2 cellular contexts compared by ENCODE assay signal in the genomic region with DNA sequence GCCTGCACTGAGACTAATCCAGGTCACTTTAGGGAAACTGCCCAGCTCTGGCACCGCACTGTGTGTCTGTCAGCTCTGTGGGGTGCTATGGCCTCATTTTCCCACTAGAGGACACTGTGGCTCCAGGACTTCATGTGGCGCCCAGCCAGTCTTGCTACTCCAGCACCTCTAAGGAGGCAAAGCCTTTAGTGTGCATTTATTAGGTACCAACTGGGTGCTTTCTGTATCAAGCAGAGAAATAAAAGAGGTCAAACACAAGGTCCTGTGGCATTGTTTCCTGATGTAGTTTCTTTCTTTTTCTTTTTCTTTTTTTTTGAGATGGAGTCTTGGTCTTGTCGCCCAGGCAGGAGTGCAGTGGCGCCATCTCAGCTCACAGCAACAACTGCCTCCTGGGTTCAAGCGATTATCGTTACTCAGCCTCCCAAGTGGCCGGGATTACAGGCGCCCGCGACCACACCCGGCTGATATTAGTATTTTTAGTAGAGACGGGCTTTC.
TF ChIP-seq lines count a peak whose summit lies in the region.

No MANE protein-coding gene starts in this region.

TF ChIP-seq in GM23338, 12 proteins besides CTCF, POLR2A, EP300 and RAD21 (continues in another document):
- TF ChIP-seq, protein P1, sequence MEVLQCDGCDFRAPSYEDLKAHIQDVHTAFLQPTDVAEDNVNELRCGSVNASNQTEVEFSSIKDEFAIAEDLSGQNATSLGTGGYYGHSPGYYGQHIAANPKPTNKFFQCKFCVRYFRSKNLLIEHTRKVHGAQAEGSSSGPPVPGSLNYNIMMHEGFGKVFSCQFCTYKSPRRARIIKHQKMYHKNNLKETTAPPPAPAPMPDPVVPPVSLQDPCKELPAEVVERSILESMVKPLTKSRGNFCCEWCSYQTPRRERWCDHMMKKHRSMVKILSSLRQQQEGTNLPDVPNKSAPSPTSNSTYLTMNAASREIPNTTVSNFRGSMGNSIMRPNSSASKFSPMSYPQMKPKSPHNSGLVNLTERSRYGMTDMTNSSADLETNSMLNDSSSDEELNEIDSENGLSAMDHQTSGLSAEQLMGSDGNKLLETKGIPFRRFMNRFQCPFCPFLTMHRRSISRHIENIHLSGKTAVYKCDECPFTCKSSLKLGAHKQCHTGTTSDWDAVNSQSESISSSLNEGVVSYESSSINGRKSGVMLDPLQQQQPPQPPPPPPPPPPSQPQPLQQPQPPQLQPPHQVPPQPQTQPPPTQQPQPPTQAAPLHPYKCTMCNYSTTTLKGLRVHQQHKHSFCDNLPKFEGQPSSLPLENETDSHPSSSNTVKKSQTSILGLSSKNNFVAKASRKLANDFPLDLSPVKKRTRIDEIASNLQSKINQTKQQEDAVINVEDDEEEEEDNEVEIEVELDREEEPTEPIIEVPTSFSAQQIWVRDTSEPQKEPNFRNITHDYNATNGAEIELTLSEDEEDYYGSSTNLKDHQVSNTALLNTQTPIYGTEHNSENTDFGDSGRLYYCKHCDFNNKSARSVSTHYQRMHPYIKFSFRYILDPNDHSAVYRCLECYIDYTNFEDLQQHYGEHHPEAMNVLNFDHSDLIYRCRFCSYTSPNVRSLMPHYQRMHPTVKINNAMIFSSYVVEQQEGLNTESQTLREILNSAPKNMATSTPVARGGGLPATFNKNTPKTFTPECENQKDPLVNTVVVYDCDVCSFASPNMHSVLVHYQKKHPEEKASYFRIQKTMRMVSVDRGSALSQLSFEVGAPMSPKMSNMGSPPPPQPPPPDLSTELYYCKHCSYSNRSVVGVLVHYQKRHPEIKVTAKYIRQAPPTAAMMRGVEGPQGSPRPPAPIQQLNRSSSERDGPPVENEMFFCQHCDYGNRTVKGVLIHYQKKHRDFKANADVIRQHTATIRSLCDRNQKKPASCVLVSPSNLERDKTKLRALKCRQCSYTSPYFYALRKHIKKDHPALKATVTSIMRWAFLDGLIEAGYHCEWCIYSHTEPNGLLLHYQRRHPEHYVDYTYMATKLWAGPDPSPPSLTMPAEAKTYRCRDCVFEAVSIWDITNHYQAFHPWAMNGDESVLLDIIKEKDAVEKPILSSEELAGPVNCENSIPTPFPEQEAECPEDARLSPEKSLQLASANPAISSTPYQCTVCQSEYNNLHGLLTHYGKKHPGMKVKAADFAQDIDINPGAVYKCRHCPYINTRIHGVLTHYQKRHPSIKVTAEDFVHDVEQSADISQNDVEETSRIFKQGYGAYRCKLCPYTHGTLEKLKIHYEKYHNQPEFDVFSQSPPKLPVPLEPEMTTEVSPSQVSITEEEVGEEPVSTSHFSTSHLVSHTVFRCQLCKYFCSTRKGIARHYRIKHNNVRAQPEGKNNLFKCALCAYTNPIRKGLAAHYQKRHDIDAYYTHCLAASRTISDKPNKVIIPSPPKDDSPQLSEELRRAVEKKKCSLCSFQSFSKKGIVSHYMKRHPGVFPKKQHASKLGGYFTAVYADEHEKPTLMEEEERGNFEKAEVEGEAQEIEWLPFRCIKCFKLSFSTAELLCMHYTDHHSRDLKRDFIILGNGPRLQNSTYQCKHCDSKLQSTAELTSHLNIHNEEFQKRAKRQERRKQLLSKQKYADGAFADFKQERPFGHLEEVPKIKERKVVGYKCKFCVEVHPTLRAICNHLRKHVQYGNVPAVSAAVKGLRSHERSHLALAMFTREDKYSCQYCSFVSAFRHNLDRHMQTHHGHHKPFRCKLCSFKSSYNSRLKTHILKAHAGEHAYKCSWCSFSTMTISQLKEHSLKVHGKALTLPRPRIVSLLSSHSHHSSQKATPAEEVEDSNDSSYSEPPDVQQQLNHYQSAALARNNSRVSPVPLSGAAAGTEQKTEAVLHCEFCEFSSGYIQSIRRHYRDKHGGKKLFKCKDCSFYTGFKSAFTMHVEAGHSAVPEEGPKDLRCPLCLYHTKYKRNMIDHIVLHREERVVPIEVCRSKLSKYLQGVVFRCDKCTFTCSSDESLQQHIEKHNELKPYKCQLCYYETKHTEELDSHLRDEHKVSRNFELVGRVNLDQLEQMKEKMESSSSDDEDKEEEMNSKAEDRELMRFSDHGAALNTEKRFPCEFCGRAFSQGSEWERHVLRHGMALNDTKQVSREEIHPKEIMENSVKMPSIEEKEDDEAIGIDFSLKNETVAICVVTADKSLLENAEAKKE (CRISPR knock-in tag; IDR thresholded peaks at IDR 0.05), result no peak
- no peak for TF ChIP-seq NANOG (IDR thresholded peaks at IDR 0.05; ENCODE audit: borderline replicate concordance)
- no peak for TF ChIP-seq POLR2AphosphoS5 (IDR thresholded peaks at IDR 0.05; ENCODE audit: low read depth)
- TF ChIP-seq ZNF114 (CRISPR knock-in tag; IDR thresholded peaks at IDR 0.05), result no peak
- TF ChIP-seq CREB1 (CRISPR knock-in tag; IDR thresholded peaks at IDR 0.05; ENCODE audit: low read depth), result no peak
- no peak for TF ChIP-seq EZH2phosphoT487 (IDR thresholded peaks at IDR 0.05; ENCODE audit: unreplicated experiment)
- no peak for TF ChIP-seq STAT1 (IDR thresholded peaks at IDR 0.05; ENCODE audit: unreplicated experiment)
- TF ChIP-seq JUNB (IDR thresholded peaks at IDR 0.05; ENCODE audit: unreplicated experiment), result no peak
- TF ChIP-seq EZH2 (IDR thresholded peaks at IDR 0.05; ENCODE audit: low read depth, unreplicated experiment), result no peak
- TF ChIP-seq, protein P2, sequence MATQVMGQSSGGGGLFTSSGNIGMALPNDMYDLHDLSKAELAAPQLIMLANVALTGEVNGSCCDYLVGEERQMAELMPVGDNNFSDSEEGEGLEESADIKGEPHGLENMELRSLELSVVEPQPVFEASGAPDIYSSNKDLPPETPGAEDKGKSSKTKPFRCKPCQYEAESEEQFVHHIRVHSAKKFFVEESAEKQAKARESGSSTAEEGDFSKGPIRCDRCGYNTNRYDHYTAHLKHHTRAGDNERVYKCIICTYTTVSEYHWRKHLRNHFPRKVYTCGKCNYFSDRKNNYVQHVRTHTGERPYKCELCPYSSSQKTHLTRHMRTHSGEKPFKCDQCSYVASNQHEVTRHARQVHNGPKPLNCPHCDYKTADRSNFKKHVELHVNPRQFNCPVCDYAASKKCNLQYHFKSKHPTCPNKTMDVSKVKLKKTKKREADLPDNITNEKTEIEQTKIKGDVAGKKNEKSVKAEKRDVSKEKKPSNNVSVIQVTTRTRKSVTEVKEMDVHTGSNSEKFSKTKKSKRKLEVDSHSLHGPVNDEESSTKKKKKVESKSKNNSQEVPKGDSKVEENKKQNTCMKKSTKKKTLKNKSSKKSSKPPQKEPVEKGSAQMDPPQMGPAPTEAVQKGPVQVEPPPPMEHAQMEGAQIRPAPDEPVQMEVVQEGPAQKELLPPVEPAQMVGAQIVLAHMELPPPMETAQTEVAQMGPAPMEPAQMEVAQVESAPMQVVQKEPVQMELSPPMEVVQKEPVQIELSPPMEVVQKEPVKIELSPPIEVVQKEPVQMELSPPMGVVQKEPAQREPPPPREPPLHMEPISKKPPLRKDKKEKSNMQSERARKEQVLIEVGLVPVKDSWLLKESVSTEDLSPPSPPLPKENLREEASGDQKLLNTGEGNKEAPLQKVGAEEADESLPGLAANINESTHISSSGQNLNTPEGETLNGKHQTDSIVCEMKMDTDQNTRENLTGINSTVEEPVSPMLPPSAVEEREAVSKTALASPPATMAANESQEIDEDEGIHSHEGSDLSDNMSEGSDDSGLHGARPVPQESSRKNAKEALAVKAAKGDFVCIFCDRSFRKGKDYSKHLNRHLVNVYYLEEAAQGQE (IDR thresholded peaks at IDR 0.05; ENCODE audit: unreplicated experiment), result no peak
- TF ChIP-seq ZNF331 (CRISPR knock-in tag; IDR thresholded peaks at IDR 0.05; ENCODE audit: low read depth), result no peak

TF ChIP-seq in HepG2, 621 proteins besides CTCF, POLR2A, EP300 and RAD21 (continued from another document and continues in another):
- TF ChIP-seq ZNF160 (CRISPR knock-in tag; IDR thresholded peaks at IDR 0.05), result no peak
- no peak for TF ChIP-seq ZNF468 (CRISPR knock-in tag; IDR thresholded peaks at IDR 0.05)
- TF ChIP-seq NFE2L1 (CRISPR knock-in tag; IDR thresholded peaks at IDR 0.05; ENCODE audit: borderline replicate concordance), result no peak
- TF ChIP-seq, protein P3, sequence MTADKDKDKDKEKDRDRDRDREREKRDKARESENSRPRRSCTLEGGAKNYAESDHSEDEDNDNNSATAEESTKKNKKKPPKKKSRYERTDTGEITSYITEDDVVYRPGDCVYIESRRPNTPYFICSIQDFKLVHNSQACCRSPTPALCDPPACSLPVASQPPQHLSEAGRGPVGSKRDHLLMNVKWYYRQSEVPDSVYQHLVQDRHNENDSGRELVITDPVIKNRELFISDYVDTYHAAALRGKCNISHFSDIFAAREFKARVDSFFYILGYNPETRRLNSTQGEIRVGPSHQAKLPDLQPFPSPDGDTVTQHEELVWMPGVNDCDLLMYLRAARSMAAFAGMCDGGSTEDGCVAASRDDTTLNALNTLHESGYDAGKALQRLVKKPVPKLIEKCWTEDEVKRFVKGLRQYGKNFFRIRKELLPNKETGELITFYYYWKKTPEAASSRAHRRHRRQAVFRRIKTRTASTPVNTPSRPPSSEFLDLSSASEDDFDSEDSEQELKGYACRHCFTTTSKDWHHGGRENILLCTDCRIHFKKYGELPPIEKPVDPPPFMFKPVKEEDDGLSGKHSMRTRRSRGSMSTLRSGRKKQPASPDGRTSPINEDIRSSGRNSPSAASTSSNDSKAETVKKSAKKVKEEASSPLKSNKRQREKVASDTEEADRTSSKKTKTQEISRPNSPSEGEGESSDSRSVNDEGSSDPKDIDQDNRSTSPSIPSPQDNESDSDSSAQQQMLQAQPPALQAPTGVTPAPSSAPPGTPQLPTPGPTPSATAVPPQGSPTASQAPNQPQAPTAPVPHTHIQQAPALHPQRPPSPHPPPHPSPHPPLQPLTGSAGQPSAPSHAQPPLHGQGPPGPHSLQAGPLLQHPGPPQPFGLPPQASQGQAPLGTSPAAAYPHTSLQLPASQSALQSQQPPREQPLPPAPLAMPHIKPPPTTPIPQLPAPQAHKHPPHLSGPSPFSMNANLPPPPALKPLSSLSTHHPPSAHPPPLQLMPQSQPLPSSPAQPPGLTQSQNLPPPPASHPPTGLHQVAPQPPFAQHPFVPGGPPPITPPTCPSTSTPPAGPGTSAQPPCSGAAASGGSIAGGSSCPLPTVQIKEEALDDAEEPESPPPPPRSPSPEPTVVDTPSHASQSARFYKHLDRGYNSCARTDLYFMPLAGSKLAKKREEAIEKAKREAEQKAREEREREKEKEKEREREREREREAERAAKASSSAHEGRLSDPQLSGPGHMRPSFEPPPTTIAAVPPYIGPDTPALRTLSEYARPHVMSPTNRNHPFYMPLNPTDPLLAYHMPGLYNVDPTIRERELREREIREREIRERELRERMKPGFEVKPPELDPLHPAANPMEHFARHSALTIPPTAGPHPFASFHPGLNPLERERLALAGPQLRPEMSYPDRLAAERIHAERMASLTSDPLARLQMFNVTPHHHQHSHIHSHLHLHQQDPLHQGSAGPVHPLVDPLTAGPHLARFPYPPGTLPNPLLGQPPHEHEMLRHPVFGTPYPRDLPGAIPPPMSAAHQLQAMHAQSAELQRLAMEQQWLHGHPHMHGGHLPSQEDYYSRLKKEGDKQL (CRISPR knock-in tag; IDR thresholded peaks at IDR 0.05; ENCODE audit: low read depth), result no peak
- peak; percentile 15; the same call in 1 of the 2 replicates for TF ChIP-seq FOSL2 (CRISPR knock-in tag; IDR thresholded peaks at IDR 0.05)
- TF ChIP-seq, protein P4, sequence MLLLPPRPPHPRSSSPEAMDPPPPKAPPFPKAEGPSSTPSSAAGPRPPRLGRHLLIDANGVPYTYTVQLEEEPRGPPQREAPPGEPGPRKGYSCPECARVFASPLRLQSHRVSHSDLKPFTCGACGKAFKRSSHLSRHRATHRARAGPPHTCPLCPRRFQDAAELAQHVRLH (CRISPR knock-in tag; IDR thresholded peaks at IDR 0.05; ENCODE audit: borderline replicate concordance, low read depth), result 0 out of 2 replicates have a peak, but pooled peaks have one; percentile 28
- TF ChIP-seq ELF3 (CRISPR knock-in tag; IDR thresholded peaks at IDR 0.05), result 0 out of 2 replicates have a peak, but pooled peaks have one; percentile 33
- no peak for TF ChIP-seq RARG (CRISPR knock-in tag; IDR thresholded peaks at IDR 0.05; ENCODE audit: low read depth)
- TF ChIP-seq SP140L (CRISPR knock-in tag; IDR thresholded peaks at IDR 0.05; ENCODE audit: borderline replicate concordance), result no peak
- no peak for TF ChIP-seq PRMT3 (CRISPR knock-in tag; IDR thresholded peaks at IDR 0.05; ENCODE audit: borderline replicate concordance, low read depth)
- no peak for TF ChIP-seq JUN (CRISPR knock-in tag; IDR thresholded peaks at IDR 0.05)
- TF ChIP-seq HMG20A (CRISPR knock-in tag; IDR thresholded peaks at IDR 0.05; ENCODE audit: borderline replicate concordance), result no peak
- TF ChIP-seq IRF2 (CRISPR knock-in tag; IDR thresholded peaks at IDR 0.05), result peak; percentile 59; the same call in 1 of the 2 replicates
- no peak for TF ChIP-seq ATAD3A (CRISPR knock-in tag; IDR thresholded peaks at IDR 0.05)
- TF ChIP-seq, protein P5, sequence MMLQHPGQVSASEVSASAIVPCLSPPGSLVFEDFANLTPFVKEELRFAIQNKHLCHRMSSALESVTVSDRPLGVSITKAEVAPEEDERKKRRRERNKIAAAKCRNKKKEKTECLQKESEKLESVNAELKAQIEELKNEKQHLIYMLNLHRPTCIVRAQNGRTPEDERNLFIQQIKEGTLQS (CRISPR knock-in tag; IDR thresholded peaks at IDR 0.05), result no peak
- TF ChIP-seq BHLHE40 (IDR thresholded peaks at IDR 0.05; ENCODE audit: low read length), result 0 out of 2 replicates have a peak, but pooled peaks have one; percentile 27
- TF ChIP-seq, protein P6, sequence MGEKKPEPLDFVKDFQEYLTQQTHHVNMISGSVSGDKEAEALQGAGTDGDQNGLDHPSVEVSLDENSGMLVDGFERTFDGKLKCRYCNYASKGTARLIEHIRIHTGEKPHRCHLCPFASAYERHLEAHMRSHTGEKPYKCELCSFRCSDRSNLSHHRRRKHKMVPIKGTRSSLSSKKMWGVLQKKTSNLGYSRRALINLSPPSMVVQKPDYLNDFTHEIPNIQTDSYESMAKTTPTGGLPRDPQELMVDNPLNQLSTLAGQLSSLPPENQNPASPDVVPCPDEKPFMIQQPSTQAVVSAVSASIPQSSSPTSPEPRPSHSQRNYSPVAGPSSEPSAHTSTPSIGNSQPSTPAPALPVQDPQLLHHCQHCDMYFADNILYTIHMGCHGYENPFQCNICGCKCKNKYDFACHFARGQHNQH (CRISPR knock-in tag; IDR thresholded peaks at IDR 0.05), result no peak
- TF ChIP-seq KMT2B (CRISPR knock-in tag; IDR thresholded peaks at IDR 0.05), result no peak
- no peak for TF ChIP-seq CBX2 (IDR thresholded peaks at IDR 0.05; ENCODE audit: low read depth, low read length)
- no peak for TF ChIP-seq CBX2 (CRISPR knock-in tag; IDR thresholded peaks at IDR 0.05; ENCODE audit: low read depth)
- TF ChIP-seq ATF7 (IDR thresholded peaks at IDR 0.05), result no peak
- no peak for TF ChIP-seq ATF7 (CRISPR knock-in tag; IDR thresholded peaks at IDR 0.05)
- TF ChIP-seq, protein P7, sequence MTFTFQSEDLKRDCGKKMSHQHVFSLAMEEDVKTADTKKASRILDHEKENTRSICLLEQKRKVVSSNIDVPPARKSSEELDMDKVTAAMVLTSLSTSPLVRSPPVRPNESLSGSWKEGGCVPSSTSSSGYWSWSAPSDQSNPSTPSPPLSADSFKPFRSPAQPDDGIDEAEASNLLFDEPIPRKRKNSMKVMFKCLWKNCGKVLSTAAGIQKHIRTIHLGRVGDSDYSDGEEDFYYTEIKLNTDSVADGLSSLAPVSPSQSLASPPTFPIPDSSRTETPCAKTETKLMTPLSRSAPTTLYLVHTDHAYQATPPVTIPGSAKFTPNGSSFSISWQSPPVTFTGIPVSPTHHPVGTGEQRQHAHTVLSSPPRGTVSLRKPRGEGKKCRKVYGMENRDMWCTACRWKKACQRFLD (CRISPR knock-in tag; IDR thresholded peaks at IDR 0.05; ENCODE audit: borderline replicate concordance), result no peak
- TF ChIP-seq ZKSCAN8 (CRISPR knock-in tag; IDR thresholded peaks at IDR 0.05; ENCODE audit: borderline replicate concordance), result peak; percentile 98
